8 cellular contexts compared by ENCODE assay signal in genomic region chr19:18192673-18193387, GRCh38.
A peak's percentile ranks its signal among the peaks of the same experiment; 100 is the strongest.
DNase-seq lines count a peak whose midpoint lies in the region; ATAC-seq and TF ChIP-seq lines count a peak whose summit lies in the region.

MPV17L2 (plus strand) TSS chr19:18193218; CDS start chr19:18193282, 64 bp downstream.

- H2AFZ ChIP-seq in MM.1S (ENCODE audit: low read length): peak within 1 kb of the TSS; percentile 83

- peak within 1 kb of the TSS; percentile 98 for H3K4me2 ChIP-seq in MM.1S (ENCODE audit: low read depth, low read length)

- H3K9ac ChIP-seq in MM.1S (ENCODE audit: low read length): peak within 1 kb of the TSS; percentile 73

- H3K27me3 Mint-ChIP-seq in nephron progenitor cell (ENCODE audit: low read depth, poor library complexity): peaks cover 3% of the 10 kb centered on the region
- H3K27me3 Mint-ChIP-seq in stimulated activated naive CD8-positive, alpha-beta T cell treated with anti-CD3 and anti-CD28 coated beads, Interleukin-15, amount 100 ng/mL, for 72 hours: no peaks in the 10 kb centered on the region

- H3K9me2 ChIP-seq in MM.1S (replicated peaks; ENCODE audit: insufficient read depth, low read length): no peaks in the 10 kb centered on the region

- H3K4me1 Mint-ChIP-seq in nephron progenitor cell: peaks cover 22% of the 10 kb centered on the region
- H3K4me1 Mint-ChIP-seq in stimulated activated naive CD8-positive, alpha-beta T cell treated with anti-CD3 and anti-CD28 coated beads, Interleukin-15, amount 100 ng/mL, for 72 hours: peaks cover 27% of the 10 kb centered on the region

- peak within 1 kb of the TSS; percentile 87 for H3K4me3 Mint-ChIP-seq in nephron progenitor cell
- H3K4me3 Mint-ChIP-seq in stimulated activated naive CD8-positive, alpha-beta T cell treated with anti-CD3 and anti-CD28 coated beads, Interleukin-15, amount 100 ng/mL, for 72 hours: peak within 1 kb of the TSS; percentile 84 to 87

- ATAC-seq in stimulated activated naive CD8-positive, alpha-beta T cell treated with anti-CD3 and anti-CD28 coated beads, Interleukin-15, amount 100 ng/mL, for 72 hours: peak; percentile 96

- DNase-seq in ELR (ENCODE audit: low read depth) (peak; percentile 100), HAP-1 (ENCODE audit: low spot score in 2 of 2) (peak; percentile 99 to 100), MM.1S (peak; percentile 100), SIG-M5 (lab: John Stamatoyannopoulos, UW) (peak; percentile 99), activated gamma-delta T cell treated with Interleukin-2 at 50 U/mL for 16 hours (peak; percentile 98), fibroblast of the conjunctiva (ENCODE audit: low read depth) (peak; percentile 100), nephron progenitor cell (peak; percentile 98)
- peak; percentile 98 to 99 for DNase-seq in stimulated activated naive CD8-positive, alpha-beta T cell treated with anti-CD3 and anti-CD28 coated beads, Interleukin-15, amount 100 ng/mL, for 72 hours

- peaks cover 7% of the 10 kb centered on the region for H3K79me2 ChIP-seq in MM.1S (ENCODE audit: low read length)

- H4K20me1 ChIP-seq in MM.1S (ENCODE audit: insufficient read depth, low read length): no peaks in the 10 kb centered on the region

- H3K9me3 ChIP-seq in HAP-1: no peaks in the 10 kb centered on the region
- no peaks in the 10 kb centered on the region for H3K9me3 ChIP-seq in MM.1S (replicated peaks; ENCODE audit: insufficient read depth, low read length)

- TF ChIP-seq CTCF in MM.1S (IDR thresholded peaks at IDR 0.05; ENCODE audit: low read length) (no peak), nephron progenitor cell (IDR thresholded peaks at IDR 0.05) (no peak)

- no peaks in the 10 kb centered on the region for H3K9me3 Mint-ChIP-seq in nephron progenitor cell
- H3K9me3 Mint-ChIP-seq in stimulated activated naive CD8-positive, alpha-beta T cell treated with anti-CD3 and anti-CD28 coated beads, Interleukin-15, amount 100 ng/mL, for 72 hours: no peaks in the 10 kb centered on the region

- H3K4me1 ChIP-seq in HAP-1 (peaks cover 12% of the 10 kb centered on the region), MM.1S (ENCODE audit: low read length) (peaks cover 8% of the 10 kb centered on the region; the same call in 1 of the 2 replicates)

- peak within 1 kb of the TSS; percentile 61 for H3K27ac Mint-ChIP-seq in nephron progenitor cell
- H3K27ac Mint-ChIP-seq in stimulated activated naive CD8-positive, alpha-beta T cell treated with anti-CD3 and anti-CD28 coated beads, Interleukin-15, amount 100 ng/mL, for 72 hours: peak within 1 kb of the TSS; percentile 85 to 96

- H3K27me3 ChIP-seq in HAP-1 (ENCODE audit: low read depth): no peaks in the 10 kb centered on the region
- H3K27me3 ChIP-seq in MM.1S (replicated peaks; ENCODE audit: insufficient read depth, low read length): no peaks in the 10 kb centered on the region

- H3K36me3 Mint-ChIP-seq in nephron progenitor cell (ENCODE audit: low read depth): peaks cover under 1% of the 10 kb centered on the region

- H3F3A ChIP-seq in MM.1S (ENCODE audit: insufficient read depth, low read length): peaks cover 11% of the 10 kb centered on the region

- in situ Hi-C loops in HAP-1 (cut with MboI; ENCODE audit: low sequenced_read_pairs): no loop called here

- H3K27ac ChIP-seq in MM.1S (ENCODE audit: low read length): peak within 1 kb of the TSS; percentile 44; the same call in 1 of the 2 replicates

- H3K4me3 ChIP-seq in HAP-1 (peak within 1 kb of the TSS; percentile 94), MM.1S (ENCODE audit: low read length) (peak within 1 kb of the TSS; percentile 90)

- H3K36me3 ChIP-seq in HAP-1 (replicated peaks) (peaks cover 19% of the 10 kb centered on the region), MM.1S (replicated peaks; ENCODE audit: insufficient read depth, low read length) (no peaks in the 10 kb centered on the region)

Comparison
In these comparisons a context has a peak if more than half of its experiments do, and no peak if none do; other contexts are left out.
1. Peak in every context shown above with its lines: DNase-seq, ATAC-seq, H3K4me3 ChIP-seq and H3K27ac ChIP-seq.